In the genomic region with DNA sequence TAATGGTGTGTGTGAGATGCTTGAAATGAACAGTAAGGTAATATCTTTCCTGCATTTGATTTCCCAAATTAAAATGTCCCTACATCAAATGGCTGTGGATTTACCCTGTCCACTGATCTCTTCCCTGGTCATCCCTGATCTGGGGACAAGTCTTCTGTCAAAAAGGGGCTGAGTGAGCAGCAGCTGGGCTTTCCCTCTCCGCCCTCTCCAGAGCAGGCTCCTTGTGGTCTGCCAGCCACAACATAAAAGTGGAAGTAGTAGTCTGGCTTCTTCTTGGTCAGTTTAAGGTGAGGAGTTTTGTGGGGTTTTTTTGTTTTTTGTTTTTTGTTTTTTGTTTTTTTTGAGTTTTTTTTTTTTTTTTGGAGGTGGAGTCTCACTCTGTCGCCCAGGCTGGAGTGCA, we compare ENCODE assay signal across 1 cellular context.
TF ChIP-seq lines count a peak whose summit lies in the region.

No MANE protein-coding gene starts in this region.

TF ChIP-seq in SK-N-SH, 30 proteins besides CTCF, POLR2A, EP300 and RAD21 (continued from another document):
- no peak for TF ChIP-seq FOXM1 (IDR thresholded peaks at IDR 0.05; ENCODE audit: low read depth)
- TF ChIP-seq JUND (IDR thresholded peaks at IDR 0.05): no peak
- TF ChIP-seq, protein P1, sequence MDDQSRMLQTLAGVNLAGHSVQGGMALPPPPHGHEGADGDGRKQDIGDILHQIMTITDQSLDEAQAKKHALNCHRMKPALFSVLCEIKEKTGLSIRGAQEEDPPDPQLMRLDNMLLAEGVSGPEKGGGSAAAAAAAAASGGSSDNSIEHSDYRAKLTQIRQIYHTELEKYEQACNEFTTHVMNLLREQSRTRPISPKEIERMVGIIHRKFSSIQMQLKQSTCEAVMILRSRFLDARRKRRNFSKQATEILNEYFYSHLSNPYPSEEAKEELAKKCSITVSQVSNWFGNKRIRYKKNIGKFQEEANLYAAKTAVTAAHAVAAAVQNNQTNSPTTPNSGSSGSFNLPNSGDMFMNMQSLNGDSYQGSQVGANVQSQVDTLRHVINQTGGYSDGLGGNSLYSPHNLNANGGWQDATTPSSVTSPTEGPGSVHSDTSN (IDR thresholded peaks at IDR 0.05): no peak
- no peak for TF ChIP-seq MXI1 (IDR thresholded peaks at IDR 0.05; ENCODE audit: low read depth, low read length)
